Comparison of ENCODE assay signal across 8 cellular contexts in genomic region chr6:105179244-105180065, GRCh38. TPM values are rescaled to one million over a fixed set of nuclear protein-coding genes. Genes with fewer than 3 reads are reported as not detected.
DNase-seq lines count a peak whose midpoint lies in the region; ATAC-seq and TF ChIP-seq lines count a peak whose summit lies in the region.

Gene POPDC3 (minus strand): TSS chr6:105180014. CDS start chr6:105161909, 18,105 bp downstream.

- peaks cover 0 to 14% (median 2%) of the 10 kb centered on the region in 3 donors for H3K4me1 Mint-ChIP-seq in CD8-positive, alpha-beta memory T cell

- POLR2A ChIA-PET in CD8-positive, alpha-beta memory T cell (lab: Charles Lee) = no interaction called here
- POLR2A ChIA-PET in Panc1 (lab: Charles Lee) = no interaction called here

- peaks cover 35 to 62% of the 10 kb centered on the region in 2 donors for H3K27me3 Mint-ChIP-seq in CD8-positive, alpha-beta memory T cell

- TF ChIP-seq CTCF in Panc1 (IDR thresholded peaks at IDR 0.05) (no peak), epithelial cell of esophagus (IDR thresholded peaks at IDR 0.05; ENCODE audit: insufficient read depth, low read depth, low read length, missing control alignments) (no peak), mucosa of descending colon (IDR thresholded peaks at IDR 0.05) (no peak)

- no peaks in the 10 kb centered on the region for H3K36me3 Mint-ChIP-seq in CD8-positive, alpha-beta memory T cell

- ATAC-seq in GM19468 (IDR thresholded peaks at IDR 0.05; ENCODE audit: extremely low read depth, unreplicated experiment) (peak; percentile 20), Panc1 (peak; percentile 80), mucosa of descending colon (peak; percentile 47), HG02623 (IDR thresholded peaks at IDR 0.05; ENCODE audit: unreplicated experiment) (no peak)

- H3K27ac ChIP-seq in CD8-positive, alpha-beta memory T cell (ENCODE audit: low read depth, low read length) = no peak within 1 kb of the TSS
- peak within 1 kb of the TSS; percentile 84 for H3K27ac ChIP-seq in Panc1 (ENCODE audit: low read length)
- H3K27ac ChIP-seq in urinary bladder (ENCODE audit: low read depth) = no peak within 1 kb of the TSS

- WGBS in urinary bladder = 3% methylated on average over 90 of the region's 90 CpGs

- H3K9me3 ChIP-seq in CD8-positive, alpha-beta memory T cell (ENCODE audit: low read length) = no peaks in the 10 kb centered on the region
- no peaks in the 10 kb centered on the region for H3K9me3 ChIP-seq in Panc1 (ENCODE audit: control insufficient read depth, insufficient read depth, low read depth, low read length)
- no peaks in the 10 kb centered on the region for H3K9me3 ChIP-seq in mucosa of descending colon

- no TSS peak for BruUV-seq in Panc1 (replicated peaks; lab: Mats Ljungman, UMichigan)

- no peaks in the 10 kb centered on the region for H3K4me1 ChIP-seq in CD8-positive, alpha-beta memory T cell (ENCODE audit: insufficient read depth, low read length)
- peaks cover 44% of the 10 kb centered on the region for H3K4me1 ChIP-seq in Panc1 (ENCODE audit: control insufficient read depth, insufficient read depth, low read length)
- H3K4me1 ChIP-seq in mucosa of descending colon (ENCODE audit: low read depth) = peaks cover 3% of the 10 kb centered on the region
- no peaks in the 10 kb centered on the region for H3K4me1 ChIP-seq in urinary bladder (ENCODE audit: insufficient read depth)

- no peaks in the 10 kb centered on the region for H3K36me3 ChIP-seq in CD8-positive, alpha-beta memory T cell (ENCODE audit: insufficient read depth, low read length)
- H3K36me3 ChIP-seq in Panc1 (ENCODE audit: control insufficient read depth, insufficient read depth, low read length) (no peaks in the 10 kb centered on the region), mucosa of descending colon (ENCODE audit: low read depth) (no peaks in the 10 kb centered on the region), urinary bladder (ENCODE audit: insufficient read depth) (no peaks in the 10 kb centered on the region)

- no peaks in the 10 kb centered on the region for H3K9me3 Mint-ChIP-seq in CD8-positive, alpha-beta memory T cell

- in situ Hi-C loops in Panc1 (cut with HindIII; ENCODE audit: low pct_unique_long_range_greater_than_20kb, low sequenced_read_pairs) = no loop called here

- H3K4me3 ChIP-seq in CD8-positive, alpha-beta memory T cell (ENCODE audit: low read length) = no peak within 1 kb of the TSS
- H3K4me3 ChIP-seq in Panc1 (ENCODE audit: low read depth in 2 of 2, low read length in 2 of 2) = peak within 1 kb of the TSS; percentile 66 to 67
- peak within 1 kb of the TSS; percentile 46 for H3K4me3 ChIP-seq in epithelial cell of esophagus (ENCODE audit: low read length)
- H3K4me3 ChIP-seq in mucosa of descending colon = no peak within 1 kb of the TSS
- peak within 1 kb of the TSS; percentile 64 for H3K4me3 ChIP-seq in urinary bladder (ENCODE audit: low read depth, low read length)

- CTCF ChIA-PET in CD8-positive, alpha-beta memory T cell (lab: Charles Lee) = no interaction called here
- CTCF ChIA-PET in Panc1 (lab: Charles Lee) = no interaction called here

- no peaks in the 10 kb centered on the region for H3K27me3 ChIP-seq in CD8-positive, alpha-beta memory T cell (ENCODE audit: insufficient read depth, low read length, poor library complexity, severe bottlenecking)
- H3K27me3 ChIP-seq in Panc1 (ENCODE audit: control insufficient read depth, insufficient read depth, low read length) = no peaks in the 10 kb centered on the region

- intact Hi-C loops in Panc1 (cut with micrococcal nuclease; ENCODE audit: unreplicated experiment) (no loop called here), mucosa of descending colon (cut with DNase I, micrococcal nuclease) (no loop called here)

- DNase-seq in CD8-positive, alpha-beta memory T cell = no peak
- no peak for DNase-seq in Panc1 (ENCODE audit: low read depth, low spot score)
- DNase-seq in epithelial cell of esophagus (ENCODE audit: low read depth) = peak; percentile 52
- peak in 1 of 3 donors; percentile 36 for DNase-seq in mucosa of descending colon
- no peak for DNase-seq in stimulated activated naive CD4-positive, alpha-beta T cell (lab: John Stamatoyannopoulos, UW)

- peak within 1 kb of the TSS in 6 of 7 donors; percentile 20 to 72 (median 47) for H3K4me3 Mint-ChIP-seq in CD8-positive, alpha-beta memory T cell

- no peak within 1 kb of the TSS for H3K27ac Mint-ChIP-seq in CD8-positive, alpha-beta memory T cell

RNA-seq across cellular contexts. Expression of gene POPDC3, which starts in this region (rescaled TPM):
- total RNA-seq in CD8-positive, alpha-beta memory T cell = not detected
- polyA plus RNA-seq in CD8-positive, alpha-beta memory T cell = not detected
- total RNA-seq in Panc1 (2021; ENCODE audit: unreplicated experiment) = 29.2 TPM
- 20.2 TPM for polyA plus RNA-seq in Panc1 (2012; ENCODE audit: insufficient read length)
- under 1 TPM in 1 of 3 donors, not detected in 2; 0.73 TPM for total RNA-seq in mucosa of descending colon
- total RNA-seq in urinary bladder = 2.5 TPM
- polyA plus RNA-seq in urinary bladder = 0.37 TPM

Comparison
In these comparisons a context has a peak if more than half of its experiments do, and no peak if none do; other contexts are left out.
1. Peak in ATAC-seq in mucosa of descending colon; RNA of the gene not detected or under 1 TPM.
2. H3K4me3 ChIP-seq: peak in Panc1 (2 of 2), epithelial cell of esophagus (single experiment) and urinary bladder (single experiment); none in CD8-positive, alpha-beta memory T cell (single experiment) and mucosa of descending colon (single experiment).